In the genomic region with DNA sequence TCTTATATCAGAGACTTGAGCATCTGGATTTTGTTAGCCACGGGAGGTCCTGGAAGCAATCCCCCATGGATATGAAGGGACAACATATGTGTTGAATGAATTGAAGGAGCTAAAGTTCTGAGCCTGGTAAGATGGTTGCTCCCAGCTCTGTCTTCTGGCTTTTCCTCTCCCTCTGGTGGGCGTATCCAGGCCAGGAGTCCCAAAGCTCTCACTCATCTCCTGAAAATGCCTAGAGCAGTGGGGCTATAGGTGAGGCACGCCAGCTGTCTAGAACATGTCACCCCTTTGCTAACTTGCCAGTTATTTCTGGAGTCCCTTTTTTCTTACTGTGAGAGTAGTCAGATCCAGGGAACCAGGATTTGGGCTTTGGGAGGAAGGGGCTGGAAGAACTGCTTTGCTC, we compare ENCODE assay signal across 21 cellular contexts.
A peak's percentile ranks its signal among the peaks of the same experiment; 100 is the strongest.
DNase-seq lines count a peak whose midpoint lies in the region; ATAC-seq, FAIRE-seq and TF ChIP-seq lines count a peak whose summit lies in the region.
"Had no signal": no experiment of that assay in that cellular context is flagged by ENCODE, and none has a peak within 500 bp of the region (broad histone marks: within the 10 kb centered on the region; RNA-seq: fewer than 3 reads in every experiment).

No MANE protein-coding gene starts in this region.

- no peak overlapping the region for H3K9ac ChIP-seq in colonic mucosa (ENCODE audit: low read depth in 2 of 2, low read length in 2 of 2)
- H3K9ac ChIP-seq: GM23248, KMS-11 had no signal

- intact Hi-C loops in colonic mucosa (cut with DNase I) (no loop called here), lower leg skin (cut with DNase I; ENCODE audit: low total_unique reads) (no loop called here)

- H3K36me3 ChIP-seq in GM23338 (ENCODE audit: insufficient read depth) (no peaks in the 10 kb centered on the region), colonic mucosa (no peaks in the 10 kb centered on the region), small intestine (ENCODE audit: control insufficient read depth in 2 of 2, insufficient read depth in 2 of 2, low read length in 2 of 2) (no peaks in the 10 kb centered on the region)

- peak overlapping the region; percentile 95; the same call in 1 of the 2 replicates for H2AFZ ChIP-seq in GM23338

- no peak for ATAC-seq in GM23338

- H3K9me2 ChIP-seq in GM23338 (ENCODE audit: insufficient read depth), result no peaks in the 10 kb centered on the region

- H3K4me3 ChIP-seq in GM23338 (no peak overlapping the region), colonic mucosa (no peak overlapping the region), small intestine (ENCODE audit: low read depth in 1 of 2, low read length in 2 of 2) (no peak overlapping the region), lower leg skin (ENCODE audit: low read depth, poor library complexity, severe bottlenecking) (no peak overlapping the region)

- no peak overlapping the region for H3K4me2 ChIP-seq in GM23338
- H3K4me2 ChIP-seq: KMS-11 had no signal

- H3K9me3 Mint-ChIP-seq in GM23338, result no peaks in the 10 kb centered on the region; the same call in 2 of the 3 replicates
- H3K9me3 Mint-ChIP-seq in mesothelial cell of epicardium, result peaks cover 7% of the 10 kb centered on the region
- H3K9me3 Mint-ChIP-seq in T-helper 2 cell treated with Interferon-gamma antibody and Interleukin-4, amounts not matched to agents 5 μg/mL and 100 μg/mL, for 36 hours, result no peaks in the 10 kb centered on the region

- TF ChIP-seq CTCF in GM23338 (conservative IDR thresholded peaks at IDR 0.05; ENCODE audit: low read depth in 2 of 2), result no peak
- TF ChIP-seq CTCF in colonic mucosa (IDR thresholded peaks at IDR 0.05), result no peak
- TF ChIP-seq CTCF in mesothelial cell of epicardium (IDR thresholded peaks at IDR 0.05; ENCODE audit: unreplicated experiment), result no peak
- no peak for TF ChIP-seq CTCF in lower leg skin (IDR thresholded peaks at IDR 0.05)

- WGBS in small intestine, 3 donors, result 80 to 89% (median 88%) methylated on average over 3 of the region's 3 CpGs
- WGBS in lower leg skin, 2 donors, result 86 to 88% methylated on average over 3 of the region's 3 CpGs

- no peak for DNase-seq in GM23338 (ENCODE audit: low spot score)
- no peak for DNase-seq in colonic mucosa
- DNase-seq in mesothelial cell of epicardium (ENCODE audit: low spot score in 2 of 2, unreplicated experiment in 2 of 2), result no peak
- no peak for DNase-seq in small intestine
- no peak for DNase-seq in T-helper 2 cell treated with Interferon-gamma antibody and Interleukin-4, amounts not matched to agents 5 μg/mL and 100 μg/mL, for 36 hours (ENCODE audit: low spot score)
- no peak for DNase-seq in lower leg skin (ENCODE audit: low spot score in 2 of 2)
- no peak for DNase-seq in stimulated activated CD4-positive, alpha-beta T cell treated with anti-CD3 and anti-CD28 coated beads, Interleukin-12 subunit alpha, Interleukin-12 subunit beta, amount 100 ng/mL, for 4 hours
- DNase-seq: 8988T; Calu3; CD8-positive, alpha-beta memory T cell; DMS153; IMR-90; NCI-H1105; NCI-H2081 treated with DMSO at 0.1 percent for 48 hours; NCI-H2171 treated with DMSO at 0.1 percent for 48 hours; NCI-H526 treated with DMSO at 0.1 percent for 48 hours; RPMI8226; SHP77 had no signal

- H3K27ac ChIP-seq in GM23338 (ENCODE audit: low read depth), result no peak overlapping the region
- H3K27ac ChIP-seq in colonic mucosa, result peak overlapping the region; percentile 34
- peak overlapping the region; percentile 10 to 68 for H3K27ac ChIP-seq in small intestine (ENCODE audit: low read depth in 1 of 2, low read length in 1 of 2)
- H3K27ac ChIP-seq: C4-2B, GM23248, KMS-11 had no signal

- H4K20me1 ChIP-seq in GM23338 (replicated peaks; ENCODE audit: insufficient read depth), result no peaks in the 10 kb centered on the region

- H3K4me1 Mint-ChIP-seq in GM23338 (peaks cover 9% of the 10 kb centered on the region; the same call in 1 of the 3 replicates), mesothelial cell of epicardium (peaks cover 18% of the 10 kb centered on the region)
- no peaks in the 10 kb centered on the region for H3K4me1 Mint-ChIP-seq in T-helper 2 cell treated with Interferon-gamma antibody and Interleukin-4, amounts not matched to agents 5 μg/mL and 100 μg/mL, for 36 hours (ENCODE audit: low read depth)
- H3K4me1 Mint-ChIP-seq: CD8-positive, alpha-beta memory T cell had no signal

- H3K9me3 ChIP-seq in colonic mucosa (no peaks in the 10 kb centered on the region), small intestine (ENCODE audit: control insufficient read depth, low read depth) (no peaks in the 10 kb centered on the region)

- H3K27ac Mint-ChIP-seq in GM23338, result no peak overlapping the region
- peak overlapping the region; percentile 86 for H3K27ac Mint-ChIP-seq in mesothelial cell of epicardium
- no peak overlapping the region for H3K27ac Mint-ChIP-seq in T-helper 2 cell treated with Interferon-gamma antibody and Interleukin-4, amounts not matched to agents 5 μg/mL and 100 μg/mL, for 36 hours
- H3K27ac Mint-ChIP-seq: CD8-positive, alpha-beta memory T cell had no signal

- H3K27me3 Mint-ChIP-seq in GM23338 (ENCODE audit: insufficient read depth, low read depth, poor library complexity) (peaks cover 2% of the 10 kb centered on the region), mesothelial cell of epicardium (ENCODE audit: low read depth) (no peaks in the 10 kb centered on the region)
- H3K27me3 Mint-ChIP-seq in T-helper 2 cell treated with Interferon-gamma antibody and Interleukin-4, amounts not matched to agents 5 μg/mL and 100 μg/mL, for 36 hours (ENCODE audit: low read depth), result peaks cover 23% of the 10 kb centered on the region

- H3K4me1 ChIP-seq in GM23338 (ENCODE audit: insufficient read depth) (0 out of 2 replicates have a peak, but pooled peaks cover 5% of the 10 kb centered on the region), colonic mucosa (no peaks in the 10 kb centered on the region), small intestine (ENCODE audit: control insufficient read depth in 2 of 2, insufficient read depth in 1 of 2, low read depth in 1 of 2, low read length in 1 of 2) (no peaks in the 10 kb centered on the region)

- H3K4me3 Mint-ChIP-seq in GM23338 (no peak overlapping the region), mesothelial cell of epicardium (no peak overlapping the region)
- no peak overlapping the region for H3K4me3 Mint-ChIP-seq in T-helper 2 cell treated with Interferon-gamma antibody and Interleukin-4, amounts not matched to agents 5 μg/mL and 100 μg/mL, for 36 hours
- H3K4me3 Mint-ChIP-seq: CD8-positive, alpha-beta memory T cell had no signal

- H3K27me3 ChIP-seq in GM23338 (ENCODE audit: insufficient read depth) (no peaks in the 10 kb centered on the region), colonic mucosa (no peaks in the 10 kb centered on the region), small intestine (ENCODE audit: control insufficient read depth in 2 of 2, insufficient read depth in 2 of 2, low read length in 2 of 2) (no peaks in the 10 kb centered on the region)

- H3K79me2 ChIP-seq in GM23338 (replicated peaks; ENCODE audit: insufficient read depth), result no peaks in the 10 kb centered on the region

- H3K36me3 Mint-ChIP-seq in GM23338 (ENCODE audit: low read depth), result no peaks in the 10 kb centered on the region
- H3K36me3 Mint-ChIP-seq in mesothelial cell of epicardium, result no peaks in the 10 kb centered on the region
- no peaks in the 10 kb centered on the region for H3K36me3 Mint-ChIP-seq in T-helper 2 cell treated with Interferon-gamma antibody and Interleukin-4, amounts not matched to agents 5 μg/mL and 100 μg/mL, for 36 hours (ENCODE audit: low read depth)
- H3K36me3 Mint-ChIP-seq: CD8-positive, alpha-beta memory T cell had no signal

- no peaks in the 10 kb centered on the region for H3F3A ChIP-seq in GM23338 (replicated peaks; ENCODE audit: low read depth)

- no peak for TF ChIP-seq POLR2A in lower leg skin (IDR thresholded peaks at IDR 0.05)

- FAIRE-seq in small intestine (lab: Jason Lieb, UNC), result no peak

TF ChIP-seq in GM23338, 12 proteins besides CTCF, POLR2A, EP300 and RAD21:
- no peak for TF ChIP-seq NANOG (IDR thresholded peaks at IDR 0.05; ENCODE audit: borderline replicate concordance)
- TF ChIP-seq EZH2 (IDR thresholded peaks at IDR 0.05; ENCODE audit: low read depth, unreplicated experiment), result no peak
- TF ChIP-seq ZNF331 (CRISPR knock-in tag; IDR thresholded peaks at IDR 0.05; ENCODE audit: low read depth), result no peak
